1 cellular context compared by ENCODE assay signal in genomic region chr12:122868471-122869177, GRCh38.
TF ChIP-seq lines count a peak whose summit lies in the region.

No MANE protein-coding gene starts in this region.

TF ChIP-seq in K562, 482 proteins besides CTCF, POLR2A, EP300 and RAD21:
- no peak for TF ChIP-seq DNMT1 (IDR thresholded peaks at IDR 0.05)
- TF ChIP-seq ZNF77 (CRISPR knock-in tag; IDR thresholded peaks at IDR 0.05) = no peak
- peak; percentile 61 for TF ChIP-seq ZBTB33 (CRISPR knock-in tag; IDR thresholded peaks at IDR 0.05)
- TF ChIP-seq, protein P1, sequence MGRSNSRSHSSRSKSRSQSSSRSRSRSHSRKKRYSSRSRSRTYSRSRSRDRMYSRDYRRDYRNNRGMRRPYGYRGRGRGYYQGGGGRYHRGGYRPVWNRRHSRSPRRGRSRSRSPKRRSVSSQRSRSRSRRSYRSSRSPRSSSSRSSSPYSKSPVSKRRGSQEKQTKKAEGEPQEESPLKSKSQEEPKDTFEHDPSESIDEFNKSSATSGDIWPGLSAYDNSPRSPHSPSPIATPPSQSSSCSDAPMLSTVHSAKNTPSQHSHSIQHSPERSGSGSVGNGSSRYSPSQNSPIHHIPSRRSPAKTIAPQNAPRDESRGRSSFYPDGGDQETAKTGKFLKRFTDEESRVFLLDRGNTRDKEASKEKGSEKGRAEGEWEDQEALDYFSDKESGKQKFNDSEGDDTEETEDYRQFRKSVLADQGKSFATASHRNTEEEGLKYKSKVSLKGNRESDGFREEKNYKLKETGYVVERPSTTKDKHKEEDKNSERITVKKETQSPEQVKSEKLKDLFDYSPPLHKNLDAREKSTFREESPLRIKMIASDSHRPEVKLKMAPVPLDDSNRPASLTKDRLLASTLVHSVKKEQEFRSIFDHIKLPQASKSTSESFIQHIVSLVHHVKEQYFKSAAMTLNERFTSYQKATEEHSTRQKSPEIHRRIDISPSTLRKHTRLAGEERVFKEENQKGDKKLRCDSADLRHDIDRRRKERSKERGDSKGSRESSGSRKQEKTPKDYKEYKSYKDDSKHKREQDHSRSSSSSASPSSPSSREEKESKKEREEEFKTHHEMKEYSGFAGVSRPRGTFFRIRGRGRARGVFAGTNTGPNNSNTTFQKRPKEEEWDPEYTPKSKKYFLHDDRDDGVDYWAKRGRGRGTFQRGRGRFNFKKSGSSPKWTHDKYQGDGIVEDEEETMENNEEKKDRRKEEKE (IDR thresholded peaks at IDR 0.05; ENCODE audit: borderline replicate concordance in 1 of 2, control insufficient read depth in 1 of 2, low read depth in 2 of 2, low read length in 1 of 2) = no peak
- TF ChIP-seq RBM22 (IDR thresholded peaks at IDR 0.05; ENCODE audit: low read depth, low read length, poor library complexity, severe bottlenecking) = no peak
- TF ChIP-seq TEAD4 (IDR thresholded peaks at IDR 0.05; ENCODE audit: low read length) = no peak
- no peak for TF ChIP-seq TEAD4 (CRISPR knock-in tag; IDR thresholded peaks at IDR 0.05; ENCODE audit: borderline replicate concordance)
